In the genomic region with DNA sequence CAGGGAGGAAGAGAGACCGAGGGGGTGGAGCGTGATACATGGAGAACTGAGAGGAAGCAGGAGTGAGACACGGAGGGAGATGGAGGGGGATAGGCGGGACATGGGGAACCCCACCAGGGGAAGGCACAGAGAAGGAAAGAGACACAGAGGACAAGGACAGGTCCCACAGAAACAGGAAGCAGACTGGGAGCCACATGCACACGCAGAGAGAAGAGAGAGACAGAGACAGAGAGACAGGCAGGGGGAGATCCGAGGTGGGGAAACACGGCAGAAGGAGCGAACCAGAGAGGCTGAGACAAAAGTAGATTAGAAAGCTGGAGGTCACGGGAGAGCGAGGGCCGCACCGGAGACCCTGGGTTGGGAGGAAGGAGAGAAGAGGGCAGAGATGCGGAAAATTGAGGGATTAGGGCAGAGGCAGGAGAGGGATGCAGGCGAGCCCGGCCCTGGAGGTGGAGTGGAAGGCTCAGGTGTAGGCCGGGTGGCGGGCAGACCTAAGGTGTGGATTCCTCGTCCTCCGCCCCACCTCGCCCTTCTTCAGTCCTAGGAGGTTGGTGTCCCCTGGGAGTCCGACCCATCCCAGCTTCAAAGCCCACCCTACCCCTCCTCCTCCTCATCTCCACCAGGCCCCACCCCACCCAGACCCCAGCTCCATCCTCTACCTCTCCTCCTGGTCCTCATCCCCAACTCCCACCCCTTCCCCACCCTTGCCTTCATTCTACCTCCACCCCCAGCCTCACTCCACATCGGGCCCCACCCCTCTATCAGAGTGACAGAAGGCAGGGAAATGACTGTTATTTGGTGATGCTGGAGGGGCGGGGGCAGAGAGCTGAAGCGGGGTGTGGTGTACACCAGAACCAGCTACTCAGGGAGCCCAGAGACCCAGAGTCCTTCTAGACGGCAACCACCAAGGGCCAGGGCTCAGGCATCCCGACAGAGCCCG, we compare ENCODE assay signal across 23 cellular contexts. TPM values are rescaled to one million over a fixed set of nuclear protein-coding genes. Genes with fewer than 3 reads are reported as not detected.
DNase-seq lines count a peak whose midpoint lies in the region; ATAC-seq lines count a peak whose summit lies in the region.
"Had no signal": no experiment of that assay in that cellular context is flagged by ENCODE, and none has a peak within 500 bp of the region (broad histone marks: within the 10 kb centered on the region; RNA-seq: fewer than 3 reads in every experiment).

No MANE protein-coding gene starts in this region.

- H3K27me3 Mint-ChIP-seq in activated naive CD8-positive, alpha-beta T cell treated with anti-CD3 and anti-CD28 coated beads, Interleukin-2, amount 50 U/mL, for 24 hours = peaks cover 12% of the 10 kb centered on the region
- H3K27me3 Mint-ChIP-seq in naive B cell = peaks cover 11 to 28% (median 20%) of the 10 kb centered on the region in 3 donors

- no peak overlapping the region for H2BK120ac ChIP-seq in mesendoderm (ENCODE audit: low read depth, low read length)

- no peak overlapping the region for H3K23ac ChIP-seq in mesendoderm (ENCODE audit: low read length)

- H3K18ac ChIP-seq in mesendoderm (ENCODE audit: low read length) = no peak overlapping the region

- H2BK15ac ChIP-seq in mesendoderm (replicated peaks; ENCODE audit: low read depth) = no peak overlapping the region

- DNase-seq in NOMO-1 treated with DMSO at 0.1 percent for 48 hours (lab: John Stamatoyannopoulos, UW; ENCODE audit: unreplicated experiment) (peak; percentile 7), NOMO-1 treated with dmso at 0.1 percent for 144 hours (lab: John Stamatoyannopoulos, UW; ENCODE audit: unreplicated experiment) (no peak), Kasumi-1 (lab: John Stamatoyannopoulos, UW) (peak; percentile 30 to 34), naive B cell (no peak), posterior cingulate gyrus (no peak), NCI-H524 (lab: John Stamatoyannopoulos, UW) (no peak), mesendoderm (no peak)
- DNase-seq in activated naive CD8-positive, alpha-beta T cell treated with anti-CD3 and anti-CD28 coated beads, Interleukin-2, amount 50 U/mL, for 24 hours = no peak
- DNase-seq: activated CD4-positive, alpha-beta T cell treated with anti-CD3 and anti-CD28 coated beads for 4 hours; colonic mucosa; GF-D8; left cardiac atrium; NCI-H1092; NCI-H2029; NCI-H226; NCI-H774; PC-3; right lobe of liver; SHP77 treated with DMSO at 0.1 percent for 48 hours had no signal

- no peak overlapping the region for H3K27ac Mint-ChIP-seq in activated naive CD8-positive, alpha-beta T cell treated with anti-CD3 and anti-CD28 coated beads, Interleukin-2, amount 50 U/mL, for 24 hours
- peak overlapping the region; percentile 38 to 94 (median 74) for H3K27ac Mint-ChIP-seq in naive B cell

- no peaks in the 10 kb centered on the region for H3K79me2 ChIP-seq in mesendoderm (ENCODE audit: control insufficient read depth, insufficient read depth, low read length)

- H3K4ac ChIP-seq in mesendoderm (ENCODE audit: low read depth, low read length) = no peak overlapping the region

- intact Hi-C loops in posterior cingulate gyrus (cut with DNase I) = no loop called here

- peaks cover 57% of the 10 kb centered on the region for H3K27me3 ChIP-seq in mesendoderm (ENCODE audit: insufficient read depth, low read length, poor library complexity)
- H3K27me3 ChIP-seq: pancreas had no signal

- H3K79me1 ChIP-seq in mesendoderm (ENCODE audit: low read length) = no peaks in the 10 kb centered on the region

- H2AK5ac ChIP-seq in mesendoderm (ENCODE audit: low read length) = no peak overlapping the region

- no peaks in the 10 kb centered on the region for H3K36me3 ChIP-seq in mesendoderm (ENCODE audit: control insufficient read depth, insufficient read depth, low read length)
- H3K36me3 ChIP-seq: BE2C, breast epithelium, colonic mucosa, pancreas, right lobe of liver had no signal

- WGBS in mesendoderm (ENCODE audit: extremely low coverage, insufficient coverage, low lambda C conversion rate) = no CpG with 5 or more reads among the region's 27 CpGs

- H3K36me3 Mint-ChIP-seq in activated naive CD8-positive, alpha-beta T cell treated with anti-CD3 and anti-CD28 coated beads, Interleukin-2, amount 50 U/mL, for 24 hours (ENCODE audit: low read depth) = no peaks in the 10 kb centered on the region
- H3K36me3 Mint-ChIP-seq in naive B cell = peaks cover 0 to 8% of the 10 kb centered on the region in 2 donors

- H4K8ac ChIP-seq in mesendoderm (ENCODE audit: low read depth, low read length) = no peak overlapping the region

- H2BK5ac ChIP-seq in mesendoderm (ENCODE audit: low read length) = no peak overlapping the region

- H3K9me3 Mint-ChIP-seq in activated naive CD8-positive, alpha-beta T cell treated with anti-CD3 and anti-CD28 coated beads, Interleukin-2, amount 50 U/mL, for 24 hours = no peaks in the 10 kb centered on the region
- H3K9me3 Mint-ChIP-seq in naive B cell = no peaks in the 10 kb centered on the region

- ATAC-seq in activated naive CD8-positive, alpha-beta T cell treated with anti-CD3 and anti-CD28 coated beads, Interleukin-2, amount 50 U/mL, for 24 hours = peak; percentile 21
- peak; percentile 48 to 49 for ATAC-seq in naive B cell (ENCODE audit: low read depth in 2 of 2)
- ATAC-seq: left cardiac atrium, pancreas, PC-3, right lobe of liver had no signal

- H3K9ac ChIP-seq in mesendoderm (ENCODE audit: low read length) = no peak overlapping the region
- H3K9ac ChIP-seq: KMS-11 had no signal

- no peak overlapping the region for H4K5ac ChIP-seq in mesendoderm (ENCODE audit: low read length)

- H3K4me3 ChIP-seq in mesendoderm (ENCODE audit: low read length) = no peak overlapping the region
- H3K4me3 ChIP-seq: breast epithelium, colonic mucosa, pancreas, right lobe of liver had no signal

- no peak overlapping the region for H3K4me3 Mint-ChIP-seq in activated naive CD8-positive, alpha-beta T cell treated with anti-CD3 and anti-CD28 coated beads, Interleukin-2, amount 50 U/mL, for 24 hours
- H3K4me3 Mint-ChIP-seq in naive B cell = peak overlapping the region in 7 of 8 donors; percentile 47 to 89 (median 72)

- H3K4me1 ChIP-seq in mesendoderm (ENCODE audit: control insufficient read depth, low read depth, low read length) = no peaks in the 10 kb centered on the region
- H3K4me1 ChIP-seq: BE2C, breast epithelium, colonic mucosa, pancreas, right lobe of liver had no signal

- no peak overlapping the region for H3K4me2 ChIP-seq in mesendoderm (ENCODE audit: low read length)
- H3K4me2 ChIP-seq: KMS-11 had no signal

- H3K4me1 Mint-ChIP-seq in activated naive CD8-positive, alpha-beta T cell treated with anti-CD3 and anti-CD28 coated beads, Interleukin-2, amount 50 U/mL, for 24 hours = peaks cover 15% of the 10 kb centered on the region
- peaks cover 22 to 24% (median 24%) of the 10 kb centered on the region in 3 donors for H3K4me1 Mint-ChIP-seq in naive B cell

- no peak overlapping the region for H3K27ac ChIP-seq in mesendoderm (ENCODE audit: low read depth, low read length)
- H3K27ac ChIP-seq: breast epithelium, colonic mucosa, KMS-11, pancreas, right lobe of liver had no signal

- no peak overlapping the region for H3K56ac ChIP-seq in mesendoderm (ENCODE audit: low read length)

RNA-seq across cellular contexts. Expression of a gene that starts 6.7 kb away (rescaled TPM):
- not detected for polyA plus RNA-seq in naive B cell (ENCODE audit: low read depth in 6 of 6)
- polyA plus RNA-seq in mesendoderm (2013, experiment 1 of 2) = not detected
- not detected for polyA plus RNA-seq in mesendoderm (2013, experiment 2 of 2)

RNA-seq across cellular contexts. Expression of a gene that starts 37.6 kb away (rescaled TPM):
- polyA plus RNA-seq in naive B cell (ENCODE audit: low read depth in 6 of 6) = 100 to 1,000 TPM; 218 to 268 (median 245) TPM
- 93.5 TPM for polyA plus RNA-seq in mesendoderm (2013, experiment 1 of 2)
- 93.5 TPM for polyA plus RNA-seq in mesendoderm (2013, experiment 2 of 2)

RNA-seq across cellular contexts. Expression of a gene that starts 38.6 kb away (rescaled TPM):
- 100 to 1,000 TPM; 110 to 220 (median 122) TPM for polyA plus RNA-seq in naive B cell (ENCODE audit: low read depth in 6 of 6)
- polyA plus RNA-seq in mesendoderm (2013, experiment 1 of 2) = 38.0 TPM
- polyA plus RNA-seq in mesendoderm (2013, experiment 2 of 2) = 36.4 TPM

RNA-seq across cellular contexts. Expression of a gene that starts 44.5 kb away (rescaled TPM):
- polyA plus RNA-seq in naive B cell (ENCODE audit: low read depth in 6 of 6) = 1,000 to 10,000 TPM; 3,426 to 4,601 (median 4,008) TPM
- 0.41 TPM for polyA plus RNA-seq in mesendoderm (2013, experiment 1 of 2)
- polyA plus RNA-seq in mesendoderm (2013, experiment 2 of 2) = 0.46 TPM

Comparison
In these comparisons a context has a peak if more than half of its experiments do, and no peak if none do; other contexts are left out.
1. DNase-seq: peak in NOMO-1 treated with DMSO at 0.1 percent for 48 hours (single experiment) and Kasumi-1 (2 of 2); none in NOMO-1 treated with dmso at 0.1 percent for 144 hours (single experiment), activated naive CD8-positive, alpha-beta T cell treated with anti-CD3 and anti-CD28 coated beads, Interleukin-2, amount 50 U/mL, for 24 hours (single experiment), naive B cell (single experiment), posterior cingulate gyrus (0 of 10), NCI-H524 (0 of 2) and mesendoderm (single experiment).